Comparison of ENCODE assay signal across 25 cellular contexts in genomic region chr3:46071222-46071621, GRCh38. TPM values are rescaled to one million over a fixed set of nuclear protein-coding genes. Genes with fewer than 3 reads are reported as not detected.
DNase-seq lines count a peak whose midpoint lies in the region; ATAC-seq and TF ChIP-seq lines count a peak whose summit lies in the region.
"Had no signal": no experiment of that assay in that cellular context is flagged by ENCODE, and none has a peak within 500 bp of the region (broad histone marks: within the 10 kb centered on the region; RNA-seq: fewer than 3 reads in every experiment).

No MANE protein-coding gene starts in this region.

- DNase-seq in activated T-cell treated with anti-CD3 and anti-CD28 coated beads, Interleukin-2, amount 50 U/mL, for 4 hours: no peak
- no peak for DNase-seq in activated T-cell treated with anti-CD3 and anti-CD28 coated beads, Interleukin-2, amount 50 U/mL, for 1 hour
- DNase-seq in activated naive CD8-positive, alpha-beta T cell treated with anti-CD3 and anti-CD28 coated beads for 36 hours: no peak
- no peak for DNase-seq in natural killer cell treated with Interleukin-12 subunit alpha and Interleukin-12 subunit beta and Interleukin-15 and Interleukin-18, amount 100 ng/mL, for 72 hours (ENCODE audit: low spot score)
- DNase-seq in DMS114 treated with DMSO at 0.1 percent for 48 hours (lab: John Stamatoyannopoulos, UW; ENCODE audit: unreplicated experiment) (no peak), BE2C (no peak)
- DNase-seq: aorta, colonic mucosa, heart left ventricle, kidney glomerular epithelial cell, lower lobe of right lung, NCI-H1417, NCI-H2081 treated with DMSO at 0.1 percent for 48 hours, NCI-H345, NCI-H748 treated with DMSO at 0.1 percent for 48 hours, SW 1271, upper lobe of left lung had no signal

- H2AFZ ChIP-seq in KMS-11 (ENCODE audit: low read depth): no peak overlapping the region
- H2AFZ ChIP-seq: parathyroid adenoma had no signal

- no peaks in the 10 kb centered on the region for H3K36me3 Mint-ChIP-seq in activated T-cell treated with anti-CD3 and anti-CD28 coated beads, Interleukin-2, amount 50 U/mL, for 4 hours (ENCODE audit: insufficient read depth)
- H3K36me3 Mint-ChIP-seq in activated naive CD8-positive, alpha-beta T cell treated with anti-CD3 and anti-CD28 coated beads for 36 hours: peaks cover 20% of the 10 kb centered on the region
- H3K36me3 Mint-ChIP-seq in natural killer cell treated with Interleukin-12 subunit alpha and Interleukin-12 subunit beta and Interleukin-15 and Interleukin-18, amount 100 ng/mL, for 72 hours: peaks cover 16% of the 10 kb centered on the region

- H4K20me1 ChIP-seq in KMS-11 (ENCODE audit: insufficient read depth): no peaks in the 10 kb centered on the region

- H3K27ac Mint-ChIP-seq in activated naive CD8-positive, alpha-beta T cell treated with anti-CD3 and anti-CD28 coated beads for 36 hours: peak overlapping the region; percentile 57
- peak overlapping the region; percentile 49 to 63 for H3K27ac Mint-ChIP-seq in natural killer cell treated with Interleukin-12 subunit alpha and Interleukin-12 subunit beta and Interleukin-15 and Interleukin-18, amount 100 ng/mL, for 72 hours

- H3K9ac ChIP-seq in KMS-11: no peak overlapping the region
- H3K9ac ChIP-seq: parathyroid adenoma had no signal

- no peaks in the 10 kb centered on the region for H3K79me2 ChIP-seq in KMS-11 (ENCODE audit: insufficient read depth, low read depth)
- H3K79me2 ChIP-seq: parathyroid adenoma had no signal

- no peaks in the 10 kb centered on the region for H3K36me3 ChIP-seq in KMS-11 (ENCODE audit: insufficient read depth)
- H3K36me3 ChIP-seq in BE2C: no peaks in the 10 kb centered on the region
- H3K36me3 ChIP-seq: colonic mucosa, heart left ventricle, lower lobe of right lung, upper lobe of left lung had no signal

- peak in 1 of 2 donors; percentile 22 for ATAC-seq in activated T-cell treated with anti-CD3 and anti-CD28 coated beads, Interleukin-2, amount 50 U/mL, for 4 hours
- ATAC-seq in natural killer cell treated with Interleukin-12 subunit alpha and Interleukin-12 subunit beta and Interleukin-15 and Interleukin-18, amount 100 ng/mL, for 72 hours: no peak
- no peak for ATAC-seq in GM19452 (IDR thresholded peaks at IDR 0.05; ENCODE audit: unreplicated experiment)
- ATAC-seq: esophagus mucosa, heart left ventricle, lower lobe of right lung had no signal

- H3K4me3 ChIP-seq in KMS-11 (IDR thresholded peaks at IDR 0.05; ENCODE audit: insufficient read depth, low read depth, low read length) (no peak overlapping the region), BE2C (ENCODE audit: low read depth, low read length) (no peak overlapping the region)
- H3K4me3 ChIP-seq: colonic mucosa, heart left ventricle, lower lobe of right lung, smooth muscle cell, upper lobe of left lung had no signal

- H3K4me1 ChIP-seq in KMS-11 (ENCODE audit: low read depth, poor library complexity, severe bottlenecking) (peaks cover 24% of the 10 kb centered on the region), BE2C (no peaks in the 10 kb centered on the region)
- H3K4me1 ChIP-seq: colonic mucosa, parathyroid adenoma had no signal

- peaks cover 55% of the 10 kb centered on the region for H3K4me1 Mint-ChIP-seq in activated T-cell treated with anti-CD3 and anti-CD28 coated beads, Interleukin-2, amount 50 U/mL, for 4 hours (ENCODE audit: low read depth)
- peaks cover 58% of the 10 kb centered on the region for H3K4me1 Mint-ChIP-seq in activated naive CD8-positive, alpha-beta T cell treated with anti-CD3 and anti-CD28 coated beads for 36 hours
- peaks cover 38 to 53% of the 10 kb centered on the region in 2 donors for H3K4me1 Mint-ChIP-seq in natural killer cell treated with Interleukin-12 subunit alpha and Interleukin-12 subunit beta and Interleukin-15 and Interleukin-18, amount 100 ng/mL, for 72 hours (ENCODE audit: low read depth in 2 of 2)

- H3K27me3 ChIP-seq in KMS-11 (ENCODE audit: insufficient read depth, low read depth) (no peaks in the 10 kb centered on the region), BE2C (no peaks in the 10 kb centered on the region)
- H3K27me3 ChIP-seq: colonic mucosa, upper lobe of left lung had no signal

- no peak overlapping the region for H3K27ac ChIP-seq in KMS-11
- H3K27ac ChIP-seq: colonic mucosa, heart left ventricle, lower lobe of right lung, parathyroid adenoma, upper lobe of left lung had no signal

- H3K9me3 Mint-ChIP-seq in activated T-cell treated with anti-CD3 and anti-CD28 coated beads, Interleukin-2, amount 50 U/mL, for 4 hours: peaks cover 10% of the 10 kb centered on the region
- peaks cover 27% of the 10 kb centered on the region for H3K9me3 Mint-ChIP-seq in activated naive CD8-positive, alpha-beta T cell treated with anti-CD3 and anti-CD28 coated beads for 36 hours
- peaks cover 4% of the 10 kb centered on the region for H3K9me3 Mint-ChIP-seq in natural killer cell treated with Interleukin-12 subunit alpha and Interleukin-12 subunit beta and Interleukin-15 and Interleukin-18, amount 100 ng/mL, for 72 hours

- H3K4me3 Mint-ChIP-seq in activated T-cell treated with anti-CD3 and anti-CD28 coated beads, Interleukin-2, amount 50 U/mL, for 4 hours: peak overlapping the region; percentile 33
- H3K4me3 Mint-ChIP-seq in activated naive CD8-positive, alpha-beta T cell treated with anti-CD3 and anti-CD28 coated beads for 36 hours: peak overlapping the region; percentile 8
- H3K4me3 Mint-ChIP-seq in natural killer cell treated with Interleukin-12 subunit alpha and Interleukin-12 subunit beta and Interleukin-15 and Interleukin-18, amount 100 ng/mL, for 72 hours: peak overlapping the region; percentile 71

- H3K27me3 Mint-ChIP-seq in activated T-cell treated with anti-CD3 and anti-CD28 coated beads, Interleukin-2, amount 50 U/mL, for 4 hours (ENCODE audit: low read depth): peaks cover 3% of the 10 kb centered on the region
- peaks cover 14% of the 10 kb centered on the region for H3K27me3 Mint-ChIP-seq in activated naive CD8-positive, alpha-beta T cell treated with anti-CD3 and anti-CD28 coated beads for 36 hours
- no peaks in the 10 kb centered on the region for H3K27me3 Mint-ChIP-seq in natural killer cell treated with Interleukin-12 subunit alpha and Interleukin-12 subunit beta and Interleukin-15 and Interleukin-18, amount 100 ng/mL, for 72 hours

- no peaks in the 10 kb centered on the region for H3K9me3 ChIP-seq in BE2C
- H3K9me3 ChIP-seq: colonic mucosa, heart left ventricle, lower lobe of right lung, upper lobe of left lung had no signal

- peak overlapping the region; percentile 29 for H3K4me2 ChIP-seq in KMS-11
- H3K4me2 ChIP-seq: smooth muscle cell had no signal

- TF ChIP-seq CTCF in KMS-11 (conservative IDR thresholded peaks at IDR 0.05; ENCODE audit: low read depth, low read length) (no peak), BE2C (IDR thresholded peaks at IDR 0.05; ENCODE audit: low read depth, low read length) (no peak)

RNA-seq across cellular contexts. Expression of gene XCR1, which starts 43.9 kb away (rescaled TPM):
- total RNA-seq in activated T-cell treated with anti-CD3 and anti-CD28 coated beads, Interleukin-2, amount 50 U/mL, for 4 hours: not detected
- total RNA-seq in activated naive CD8-positive, alpha-beta T cell treated with anti-CD3 and anti-CD28 coated beads for 36 hours: not detected
- total RNA-seq in natural killer cell treated with Interleukin-12 subunit alpha and Interleukin-12 subunit beta and Interleukin-15 and Interleukin-18, amount 100 ng/mL, for 72 hours: not detected
- not detected for polyA plus RNA-seq in BE2C (2012; ENCODE audit: insufficient read depth, insufficient read length, low read depth)
- total RNA-seq: Daoy had no signal
- polyA plus RNA-seq: aorta, BJ, neural cell, smooth muscle cell had no signal

Comparison
In these comparisons a context has a peak if more than half of its experiments do, and no peak if none do; other contexts are left out.
1. H3K4me3 Mint-ChIP-seq: peak in every context shown above with its lines; median percentile 71 in natural killer cell treated with Interleukin-12 subunit alpha and Interleukin-12 subunit beta and Interleukin-15 and Interleukin-18, amount 100 ng/mL, for 72 hours; 33 in activated T-cell treated with anti-CD3 and anti-CD28 coated beads, Interleukin-2, amount 50 U/mL, for 4 hours; 8 in activated naive CD8-positive, alpha-beta T cell treated with anti-CD3 and anti-CD28 coated beads for 36 hours.